ENCODE assay signal across 10 cellular contexts in the genomic region with DNA sequence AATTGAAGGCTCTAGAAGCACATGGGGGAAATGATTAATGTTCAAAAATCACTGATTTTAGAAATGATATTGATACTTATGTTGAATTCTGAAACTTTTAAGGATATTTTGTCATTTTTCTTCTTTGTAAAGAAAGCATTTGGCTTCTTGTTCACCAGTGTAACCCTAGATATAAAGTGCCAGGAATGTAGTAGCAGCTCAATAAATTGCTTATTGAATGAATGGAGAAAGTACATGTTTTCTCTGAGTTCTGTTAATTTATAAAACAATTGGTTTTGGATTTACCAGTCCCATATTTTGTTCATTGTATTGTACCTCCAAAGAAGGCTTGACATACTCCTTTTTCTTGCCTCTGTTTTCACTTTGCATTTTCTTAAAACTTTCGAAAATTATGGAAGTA. TPM values are rescaled to one million over a fixed set of nuclear protein-coding genes. Genes with fewer than 3 reads are reported as not detected.
A peak's percentile ranks its signal among the peaks of the same experiment; 100 is the strongest.
DNase-seq lines count a peak whose midpoint lies in the region; ATAC-seq and TF ChIP-seq lines count a peak whose summit lies in the region.
"Had no signal": no experiment of that assay in that cellular context is flagged by ENCODE, and none has a peak within 500 bp of the region (broad histone marks: within the 10 kb centered on the region; RNA-seq: fewer than 3 reads in every experiment).

No MANE protein-coding gene starts in this region.

- H3K27ac ChIP-seq in OCI-LY7 (ENCODE audit: low read depth, low read length, poor library complexity, severe bottlenecking) (peak overlapping the region; percentile 79), adrenal gland (peak overlapping the region in 2 of 5 donors; percentile 61 to 95)
- H3K27ac ChIP-seq: epithelial cell of prostate had no signal

- ATAC-seq in stimulated activated naive B cell treated with anti-CD40 and anti-IgM and Interleukin-4, amounts not matched to agents 10 μg/mL and 1 μg/mL and 100 μg/mL, for 72 hours (replicated peaks) = no peak

- H3K9me3 ChIP-seq in OCI-LY7 (ENCODE audit: low read length) = no peaks in the 10 kb centered on the region
- no peaks in the 10 kb centered on the region for H3K9me3 ChIP-seq in endocrine pancreas (ENCODE audit: control insufficient read depth, low read length)
- no peaks in the 10 kb centered on the region for H3K9me3 ChIP-seq in adrenal gland (replicated peaks in 1 of 3)

- H3K9ac ChIP-seq in endocrine pancreas (ENCODE audit: control insufficient read depth, insufficient read depth, low read length) = no peak overlapping the region

- no peak for TF ChIP-seq CTCF in OCI-LY7 (conservative IDR thresholded peaks at IDR 0.05; ENCODE audit: low read length)
- no peak for TF ChIP-seq CTCF in adrenal gland (IDR thresholded peaks at IDR 0.05)

- H3K36me3 ChIP-seq in OCI-LY7 (ENCODE audit: insufficient read depth, low read length) (no peaks in the 10 kb centered on the region), endocrine pancreas (ENCODE audit: control insufficient read depth, insufficient read depth, low read length) (no peaks in the 10 kb centered on the region), adrenal gland (replicated peaks in 1 of 2) (no peaks in the 10 kb centered on the region)

- no peak overlapping the region for H2AFZ ChIP-seq in OCI-LY7 (ENCODE audit: low read length)

- peaks cover 16% of the 10 kb centered on the region; the same call in 1 of the 2 replicates for H4K20me1 ChIP-seq in OCI-LY7 (ENCODE audit: insufficient read depth, low read length)

- H3K36me3 Mint-ChIP-seq in activated naive CD4-positive, alpha-beta T cell treated with anti-CD3 and anti-CD28 coated beads for 36 hours (ENCODE audit: low read depth) = peaks cover 1% of the 10 kb centered on the region
- H3K36me3 Mint-ChIP-seq in stimulated activated naive B cell treated with anti-CD40 and anti-IgM and Interleukin-4, amounts not matched to agents 10 μg/mL and 1 μg/mL and 100 μg/mL, for 72 hours = peaks cover 3 to 6% of the 10 kb centered on the region in 2 donors

- peaks cover 70% of the 10 kb centered on the region for H3K79me2 ChIP-seq in OCI-LY7 (ENCODE audit: insufficient read depth, low read depth, low read length)

- peak overlapping the region; percentile 96 for H3K27ac Mint-ChIP-seq in activated naive CD4-positive, alpha-beta T cell treated with anti-CD3 and anti-CD28 coated beads for 36 hours
- peak overlapping the region; percentile 25 for H3K27ac Mint-ChIP-seq in stimulated activated naive B cell treated with anti-CD40 and anti-IgM and Interleukin-4, amounts not matched to agents 10 μg/mL and 1 μg/mL and 100 μg/mL, for 72 hours

- WGBS in adrenal gland, 4 donors = 53 to 79% (median 75%) methylated on average over 1 of the region's 1 CpG

- H3K4me3 ChIP-seq in OCI-LY7 (ENCODE audit: low read depth, low read length, poor library complexity, severe bottlenecking) (peak overlapping the region; percentile 76), endocrine pancreas (ENCODE audit: control insufficient read depth, insufficient read depth, low read length) (peak overlapping the region; percentile 97), adrenal gland (peak overlapping the region in 1 of 4 donors; percentile 92)

- H3K4me1 ChIP-seq in OCI-LY7 (ENCODE audit: insufficient read depth, low read length, poor library complexity, severe bottlenecking) (peaks cover 51% of the 10 kb centered on the region), endocrine pancreas (ENCODE audit: control insufficient read depth, insufficient read depth, low read length) (peaks cover 14% of the 10 kb centered on the region), adrenal gland (replicated peaks in 1 of 2) (peaks cover 17 to 64% of the 10 kb centered on the region in 2 donors)

- CTCF ChIA-PET in activated naive CD4-positive, alpha-beta T cell treated with anti-CD3 and anti-CD28 coated beads for 36 hours (lab: Charles Lee) = interaction anchor here (1.5 to 3.0 kb wide), 3 partner anchors 9 to 135 kb away, joined by 3 to 8 read pairs (median 4); no protein-coding TSS in a partner anchor
- CTCF ChIA-PET in OCI-LY7 (lab: Charles Lee; ENCODE audit: unreplicated experiment) = no interaction called here

- H3K27me3 ChIP-seq in endocrine pancreas (ENCODE audit: control insufficient read depth, insufficient read depth, low read length) = no peaks in the 10 kb centered on the region
- no peaks in the 10 kb centered on the region for H3K27me3 ChIP-seq in adrenal gland

- no peak for TF ChIP-seq POLR2A in adrenal gland (IDR thresholded peaks at IDR 0.05)

- BruUV-seq in OCI-LY7 (replicated peaks; lab: Mats Ljungman, UMichigan) = no TSS peak

- no peak for DNase-seq in activated naive CD4-positive, alpha-beta T cell treated with anti-CD3 and anti-CD28 coated beads for 36 hours
- DNase-seq in activated naive CD4-positive, alpha-beta T cell treated with Interleukin-2 at 50 U/mL for 16 hours = no peak
- no peak for DNase-seq in OCI-LY7 (ENCODE audit: low spot score)
- DNase-seq in stimulated activated naive B cell treated with anti-CD40 and anti-IgM and Interleukin-4, amounts not matched to agents 10 μg/mL and 1 μg/mL and 100 μg/mL, for 72 hours = no peak
- DNase-seq in adrenal gland = no peak
- no peak for DNase-seq in HPDE6-E6E7 (ENCODE audit: extremely low spot score)
- DNase-seq in SIG-M5 treated with dmso at 0.1 percent for 504 hours (lab: John Stamatoyannopoulos, UW; ENCODE audit: unreplicated experiment) = no peak
- DNase-seq: SW 1271 had no signal

- intact Hi-C loops in activated naive CD4-positive, alpha-beta T cell treated with anti-CD3 and anti-CD28 coated beads for 36 hours (cut with micrococcal nuclease) = loop anchor here (2.0 to 10.0 kb wide), 4 partner anchors 580 to 1540 kb away; a partner anchor contains a TSS
- intact Hi-C loops in OCI-LY7 (cut with micrococcal nuclease; ENCODE audit: unreplicated experiment) (no loop called here), adrenal gland (cut with DNase I) (loop anchor here in 1 of 2 donors (5.0 kb wide), 1 partner anchor 145 kb away; no protein-coding TSS in a partner anchor)

- no peaks in the 10 kb centered on the region for H3K27me3 Mint-ChIP-seq in activated naive CD4-positive, alpha-beta T cell treated with anti-CD3 and anti-CD28 coated beads for 36 hours (ENCODE audit: low read depth)
- H3K27me3 Mint-ChIP-seq in stimulated activated naive B cell treated with anti-CD40 and anti-IgM and Interleukin-4, amounts not matched to agents 10 μg/mL and 1 μg/mL and 100 μg/mL, for 72 hours = no peaks in the 10 kb centered on the region

- POLR2A ChIA-PET in OCI-LY7 (lab: Charles Lee) = interaction anchor here (0.6 to 7.5 kb wide), 7 partner anchors 11 to 597 kb away, joined by 3 to 96 read pairs (median 8); no protein-coding TSS in a partner anchor

- peak overlapping the region; percentile 86 for H3K4me2 ChIP-seq in OCI-LY7 (ENCODE audit: low read length)

- peaks cover 43% of the 10 kb centered on the region for H3K4me1 Mint-ChIP-seq in activated naive CD4-positive, alpha-beta T cell treated with anti-CD3 and anti-CD28 coated beads for 36 hours (ENCODE audit: low read depth)
- peaks cover 33 to 78% of the 10 kb centered on the region in 2 donors for H3K4me1 Mint-ChIP-seq in stimulated activated naive B cell treated with anti-CD40 and anti-IgM and Interleukin-4, amounts not matched to agents 10 μg/mL and 1 μg/mL and 100 μg/mL, for 72 hours

- no peaks in the 10 kb centered on the region for H3K9me2 ChIP-seq in OCI-LY7 (ENCODE audit: insufficient read depth, low read length)

- no peaks in the 10 kb centered on the region for H3K9me3 Mint-ChIP-seq in activated naive CD4-positive, alpha-beta T cell treated with anti-CD3 and anti-CD28 coated beads for 36 hours
- no peaks in the 10 kb centered on the region for H3K9me3 Mint-ChIP-seq in stimulated activated naive B cell treated with anti-CD40 and anti-IgM and Interleukin-4, amounts not matched to agents 10 μg/mL and 1 μg/mL and 100 μg/mL, for 72 hours

- peak overlapping the region; percentile 93 for H3K4me3 Mint-ChIP-seq in activated naive CD4-positive, alpha-beta T cell treated with anti-CD3 and anti-CD28 coated beads for 36 hours
- H3K4me3 Mint-ChIP-seq in stimulated activated naive B cell treated with anti-CD40 and anti-IgM and Interleukin-4, amounts not matched to agents 10 μg/mL and 1 μg/mL and 100 μg/mL, for 72 hours = peak overlapping the region; percentile 89 to 97

RNA-seq across cellular contexts. Expression of a gene that starts 2.4 kb away (rescaled TPM):
- total RNA-seq in activated naive CD4-positive, alpha-beta T cell treated with anti-CD3 and anti-CD28 coated beads for 36 hours = 10 to 100 TPM; 19.9 to 20.5 TPM
- total RNA-seq in OCI-LY7 (2014; rRNA removed; shearing (Covaris generic)) = 41.6 and 42.8 TPM in 2 replicates
- total RNA-seq in OCI-LY7 (2022) (34.1 and 41.1 TPM in 2 replicates), adrenal gland (10 to 100 TPM; 10.9 to 39.6 (median 32.1) TPM)
- polyA plus RNA-seq in adrenal gland = 10 to 100 TPM in 1 of 3 donors, 1 to 10 TPM in 2; 4.5 to 25.9 (median 7.1) TPM
